In genomic region chr6:28940859-28941680, GRCh38 we compare ENCODE assay signal across 8 cellular contexts. TPM values are rescaled to one million over a fixed set of nuclear protein-coding genes. Genes with fewer than 3 reads are reported as not detected.
DNase-seq lines count a peak whose midpoint lies in the region; ATAC-seq and TF ChIP-seq lines count a peak whose summit lies in the region.

No MANE protein-coding gene starts in this region.

- no peaks in the 10 kb centered on the region for H3K27me3 ChIP-seq in smooth muscle cell (ENCODE audit: low read depth)

- peak; percentile 76 for DNase-seq in NCI-H2196 (lab: John Stamatoyannopoulos, UW; ENCODE audit: unreplicated experiment)
- peak; percentile 91 to 96 for DNase-seq in cardiac fibroblast (ENCODE audit: low read depth in 2 of 2)
- peak; percentile 95 for DNase-seq in inferior parietal cortex (ENCODE audit: extremely low spot score)
- no peak for DNase-seq in smooth muscle cell (lab: John Stamatoyannopoulos, UW; ENCODE audit: unreplicated experiment)
- DNase-seq in NCI-H1048 (lab: John Stamatoyannopoulos, UW) = no peak

- H3K36me3 ChIP-seq in smooth muscle cell (ENCODE audit: low read depth) = no peaks in the 10 kb centered on the region

- H2AFZ ChIP-seq in smooth muscle cell (ENCODE audit: low read depth) = peak overlapping the region; percentile 100

- peak overlapping the region; percentile 52 to 65 for H3K4me3 ChIP-seq in cardiac fibroblast (replicated peaks in 1 of 2; ENCODE audit: low read depth in 2 of 2, low read length in 2 of 2)
- peak overlapping the region; percentile 96 for H3K4me3 ChIP-seq in smooth muscle cell

- H3K9ac ChIP-seq in smooth muscle cell (ENCODE audit: low read depth) = peak overlapping the region; percentile 67

- H4K20me1 ChIP-seq in smooth muscle cell (ENCODE audit: low read depth) = no peaks in the 10 kb centered on the region

- H3K79me2 ChIP-seq in smooth muscle cell (ENCODE audit: low read depth) = no peaks in the 10 kb centered on the region

- ATAC-seq in GM18517 (IDR thresholded peaks at IDR 0.05; ENCODE audit: unreplicated experiment) = peak; percentile 65
- peak; percentile 64 for ATAC-seq in HG03045 (IDR thresholded peaks at IDR 0.05; ENCODE audit: unreplicated experiment)

- H3F3A ChIP-seq in smooth muscle cell (ENCODE audit: low read depth) = peaks cover 14% of the 10 kb centered on the region

- H3K4me2 ChIP-seq in smooth muscle cell = peak overlapping the region; percentile 86

- no peaks in the 10 kb centered on the region for H3K9me3 ChIP-seq in smooth muscle cell (replicated peaks; ENCODE audit: low read depth)

- H3K4me1 ChIP-seq in smooth muscle cell (ENCODE audit: low read depth) = no peaks in the 10 kb centered on the region

- no peak for TF ChIP-seq CTCF in VCaP (conservative IDR thresholded peaks at IDR 0.05)
- TF ChIP-seq CTCF in cardiac fibroblast (IDR thresholded peaks at IDR 0.05; ENCODE audit: low read depth, low read length) = no peak
- no peak for TF ChIP-seq CTCF in smooth muscle cell (IDR thresholded peaks at IDR 0.05; ENCODE audit: borderline replicate concordance, insufficient read depth, poor library complexity, severe bottlenecking)

- WGBS in smooth muscle cell (ENCODE audit: low lambda C conversion rate) = under 1% methylated on average over 28 of the region's 28 CpGs

- H3K27ac ChIP-seq in VCaP = peak overlapping the region; percentile 75
- peak overlapping the region; percentile 79 for H3K27ac ChIP-seq in smooth muscle cell (ENCODE audit: low read depth)

RNA-seq across cellular contexts. Expression of gene TRIM27, which starts 17.3 kb away (rescaled TPM):
- 61.6 and 63.8 TPM in 2 replicates for total RNA-seq in smooth muscle cell
- polyA plus RNA-seq in smooth muscle cell = 55.5 and 62.0 TPM in 2 replicates

Comparison
In these comparisons a context has a peak if more than half of its experiments do, and no peak if none do; other contexts are left out.
1. DNase-seq: peak in NCI-H2196 (single experiment), cardiac fibroblast (2 of 2) and inferior parietal cortex (single experiment); none in smooth muscle cell (single experiment) and NCI-H1048 (single experiment).